ENCODE assay signal across 10 cellular contexts in genomic region chr3:107810195-107811071, GRCh38.
A peak's percentile ranks its signal among the peaks of the same experiment; 100 is the strongest.
DNase-seq lines count a peak whose midpoint lies in the region; ATAC-seq, FAIRE-seq and TF ChIP-seq lines count a peak whose summit lies in the region.
"Had no signal": no experiment of that assay in that cellular context is flagged by ENCODE, and none has a peak within 500 bp of the region (broad histone marks: within the 10 kb centered on the region; RNA-seq: fewer than 3 reads in every experiment).

No MANE protein-coding gene starts in this region.

- FAIRE-seq in GM19239 (lab: Jason Lieb, UNC): peak; percentile 76

- peak overlapping the region in 7 of 10 donors; percentile 9 to 77 (median 51) for H3K27ac Mint-ChIP-seq in naive thymus-derived CD8-positive, alpha-beta T cell
- no peak overlapping the region for H3K27ac Mint-ChIP-seq in activated CD4-positive, alpha-beta T cell treated with anti-CD3 and anti-CD28 coated beads, Interleukin-2, amount 10 ng/mL, durations not matched to agents 24 days and 14 days

- no peak for DNase-seq in GM19239 (ENCODE audit: insufficient read length, low spot score)
- no peak for DNase-seq in naive thymus-derived CD8-positive, alpha-beta T cell
- DNase-seq in T-helper 9 cell: no peak
- DNase-seq in NCI-H2196 treated with DMSO at 0.1 percent for 48 hours (lab: John Stamatoyannopoulos, UW; ENCODE audit: unreplicated experiment): no peak
- no peak for DNase-seq in stimulated activated naive CD4-positive, alpha-beta T cell (lab: John Stamatoyannopoulos, UW)
- no peak for DNase-seq in activated CD4-positive, alpha-beta T cell treated with anti-CD3 and anti-CD28 coated beads, Interleukin-2, amount 10 ng/mL, durations not matched to agents 24 days and 14 days
- DNase-seq: gastrocnemius medialis, upper lobe of right lung had no signal

- POLR2A ChIA-PET in naive thymus-derived CD8-positive, alpha-beta T cell (lab: Charles Lee): interaction anchor here (0.7 kb wide), 1 partner anchor 60 kb away, joined by 4 read pairs; no protein-coding TSS in a partner anchor

- no peaks in the 10 kb centered on the region for H3K9me3 Mint-ChIP-seq in naive thymus-derived CD8-positive, alpha-beta T cell
- H3K9me3 Mint-ChIP-seq in activated CD4-positive, alpha-beta T cell treated with anti-CD3 and anti-CD28 coated beads, Interleukin-2, amount 10 ng/mL, durations not matched to agents 24 days and 14 days: no peaks in the 10 kb centered on the region

- peaks cover 4 to 14% (median 8%) of the 10 kb centered on the region in 4 donors for H3K4me1 Mint-ChIP-seq in naive thymus-derived CD8-positive, alpha-beta T cell
- H3K4me1 Mint-ChIP-seq in activated CD4-positive, alpha-beta T cell treated with anti-CD3 and anti-CD28 coated beads, Interleukin-2, amount 10 ng/mL, durations not matched to agents 24 days and 14 days: peaks cover 6% of the 10 kb centered on the region

- H3K27me3 Mint-ChIP-seq in naive thymus-derived CD8-positive, alpha-beta T cell: no peaks in the 10 kb centered on the region
- H3K27me3 Mint-ChIP-seq in activated CD4-positive, alpha-beta T cell treated with anti-CD3 and anti-CD28 coated beads, Interleukin-2, amount 10 ng/mL, durations not matched to agents 24 days and 14 days: no peaks in the 10 kb centered on the region

- H3K4me3 Mint-ChIP-seq in naive thymus-derived CD8-positive, alpha-beta T cell: no peak overlapping the region
- H3K4me3 Mint-ChIP-seq in activated CD4-positive, alpha-beta T cell treated with anti-CD3 and anti-CD28 coated beads, Interleukin-2, amount 10 ng/mL, durations not matched to agents 24 days and 14 days: no peak overlapping the region

- intact Hi-C loops in activated CD4-positive, alpha-beta T cell treated with anti-CD3 and anti-CD28 coated beads, Interleukin-2, amount 10 ng/mL, durations not matched to agents 24 days and 14 days (cut with micrococcal nuclease): no loop called here

- peaks cover 0 to 45% (median 8%) of the 10 kb centered on the region in 3 donors for H3K36me3 Mint-ChIP-seq in naive thymus-derived CD8-positive, alpha-beta T cell
- H3K36me3 Mint-ChIP-seq in activated CD4-positive, alpha-beta T cell treated with anti-CD3 and anti-CD28 coated beads, Interleukin-2, amount 10 ng/mL, durations not matched to agents 24 days and 14 days (ENCODE audit: low read depth): peaks cover 14% of the 10 kb centered on the region

- peak; percentile 62 for ATAC-seq in HG03159 (IDR thresholded peaks at IDR 0.05; ENCODE audit: unreplicated experiment)
- ATAC-seq in SK-N-SH treated with all-trans-retinoic acid at 6 μM for 48 hours: peak; percentile 42
- no peak for ATAC-seq in naive thymus-derived CD8-positive, alpha-beta T cell
- ATAC-seq: gastrocnemius medialis, upper lobe of right lung had no signal

TF ChIP-seq in SK-N-SH treated with all-trans-retinoic acid at 6 μM for 48 hours, 23 proteins besides CTCF, POLR2A, EP300 and RAD21:
- TF ChIP-seq TCF4 (CRISPR knock-in tag; IDR thresholded peaks at IDR 0.05; ENCODE audit: borderline replicate concordance): no peak
- TF ChIP-seq TOX (CRISPR knock-in tag; IDR thresholded peaks at IDR 0.05; ENCODE audit: borderline replicate concordance): no peak

Comparison
In these comparisons a context has a peak if more than half of its experiments do, and no peak if none do; other contexts are left out.
1. ATAC-seq: peak in HG03159 (single experiment) and SK-N-SH treated with all-trans-retinoic acid at 6 μM for 48 hours (single experiment); none in naive thymus-derived CD8-positive, alpha-beta T cell (0 of 2).